Comparison of ENCODE assay signal across 8 cellular contexts in the genomic region with DNA sequence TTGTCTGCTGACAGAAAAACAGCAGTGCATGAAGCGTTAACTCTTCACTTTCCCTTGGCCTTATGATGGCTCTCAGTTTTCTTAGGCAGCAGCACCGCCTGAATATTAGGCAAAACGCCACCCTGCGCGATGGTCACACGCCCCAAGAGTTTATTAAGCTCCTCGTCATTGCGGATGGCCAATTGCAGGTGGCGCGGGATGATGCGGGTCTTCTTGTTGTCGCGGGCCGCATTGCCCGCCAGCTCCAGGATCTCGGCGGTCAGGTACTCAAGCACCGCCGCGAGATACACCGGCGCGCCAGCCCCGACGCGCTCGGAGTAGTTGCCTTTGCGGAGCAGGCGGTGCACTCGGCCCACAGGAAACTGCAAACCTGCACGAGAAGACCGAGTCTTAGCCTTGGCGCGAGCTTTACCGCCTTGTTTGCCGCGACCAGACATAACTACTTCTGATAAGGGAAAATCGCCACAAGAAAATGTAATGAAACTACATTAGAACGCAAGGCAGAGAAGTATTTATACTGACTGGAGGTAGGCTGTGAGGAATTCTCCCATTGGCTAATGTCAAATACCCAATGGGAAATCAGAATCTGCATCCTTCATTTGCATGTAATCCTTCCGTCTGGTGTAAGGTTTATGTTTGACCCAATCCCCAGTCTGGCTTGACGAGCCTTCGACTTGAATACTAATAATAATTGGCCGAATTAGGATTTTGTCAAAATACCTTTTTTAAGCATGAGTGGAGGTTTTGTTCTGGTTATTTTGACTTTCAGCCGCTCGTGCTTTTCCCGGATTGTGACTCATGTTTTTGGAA. TPM values are rescaled to one million over a fixed set of nuclear protein-coding genes. Genes with fewer than 3 reads are reported as not detected.
A peak's percentile ranks its signal among the peaks of the same experiment; 100 is the strongest.
DNase-seq lines count a peak whose midpoint lies in the region; ATAC-seq, FAIRE-seq and TF ChIP-seq lines count a peak whose summit lies in the region.

No MANE protein-coding gene starts in this region.

- no peaks in the 10 kb centered on the region for H3K9me3 ChIP-seq in Panc1 (ENCODE audit: control insufficient read depth, insufficient read depth, low read depth, low read length)

- no peaks in the 10 kb centered on the region; the same call in 2 of the 3 replicates for H3K36me3 Mint-ChIP-seq in GM23338 (ENCODE audit: low read depth)
- no peaks in the 10 kb centered on the region for H3K36me3 Mint-ChIP-seq in natural killer cell treated with Interleukin-12 subunit alpha and Interleukin-12 subunit beta and Interleukin-15 and Interleukin-18, amount 100 ng/mL, for 72 hours

- H3K27ac ChIP-seq in GM23338 (ENCODE audit: low read depth) (peak overlapping the region; percentile 96), Panc1 (ENCODE audit: low read length) (peak overlapping the region; percentile 99)

- H3K4me1 ChIP-seq in GM23338 (ENCODE audit: insufficient read depth) (peaks cover 27% of the 10 kb centered on the region), Panc1 (ENCODE audit: control insufficient read depth, insufficient read depth, low read length) (peaks cover 32% of the 10 kb centered on the region)

- BruUV-seq in Panc1 (replicated peaks; lab: Mats Ljungman, UMichigan) = no TSS peak

- no peaks in the 10 kb centered on the region for H3K79me2 ChIP-seq in GM23338 (replicated peaks; ENCODE audit: insufficient read depth)

- H3K4me3 Mint-ChIP-seq in GM23338 = peak overlapping the region; percentile 86
- peak overlapping the region; percentile 95 for H3K4me3 Mint-ChIP-seq in natural killer cell treated with Interleukin-12 subunit alpha and Interleukin-12 subunit beta and Interleukin-15 and Interleukin-18, amount 100 ng/mL, for 72 hours

- H3K4me2 ChIP-seq in GM23338 = peak overlapping the region; percentile 77

- POLR2A ChIA-PET in Panc1 (lab: Charles Lee) = interaction anchor here (0.7 to 9.8 kb wide), 3 partner anchors 11 to 1831 kb away, joined by 3 to 207 read pairs (median 4); a partner anchor contains a TSS

- CTCF ChIA-PET in Panc1 (lab: Charles Lee) = no interaction called here

- H3K27me3 ChIP-seq in GM23338 (ENCODE audit: insufficient read depth) = no peaks in the 10 kb centered on the region
- H3K27me3 ChIP-seq in Panc1 (ENCODE audit: control insufficient read depth, insufficient read depth, low read length) = no peaks in the 10 kb centered on the region

- H2AFZ ChIP-seq in GM23338 = no peak overlapping the region

- in situ Hi-C loops in KBM-7 (cut with MboI; ENCODE audit: low pct_unique_long_range_greater_than_20kb, low sequenced_read_pairs) (loop anchor here (25.0 kb wide), 1 partner anchor 1104 kb away; a partner anchor contains a TSS), Panc1 (cut with HindIII; ENCODE audit: low pct_unique_long_range_greater_than_20kb, low sequenced_read_pairs) (no loop called here)

- FAIRE-seq in urothelium cell line (lab: Jason Lieb, UNC) = no peak

- H3K4me3 ChIP-seq in GM23338 = peak overlapping the region; percentile 69
- peak overlapping the region; percentile 84 to 91 for H3K4me3 ChIP-seq in Panc1 (ENCODE audit: low read depth in 2 of 2, low read length in 2 of 2)
- peak overlapping the region; percentile 65 for H3K4me3 ChIP-seq in fibroblast of pulmonary artery (replicated peaks; ENCODE audit: low read depth, low read length)

- H3K9me2 ChIP-seq in GM23338 (ENCODE audit: insufficient read depth) = no peaks in the 10 kb centered on the region

- no peak for TF ChIP-seq CTCF in GM23338 (conservative IDR thresholded peaks at IDR 0.05; ENCODE audit: low read depth in 2 of 2)
- TF ChIP-seq CTCF in Panc1 (IDR thresholded peaks at IDR 0.05) = no peak
- TF ChIP-seq CTCF in fibroblast of pulmonary artery (IDR thresholded peaks at IDR 0.05; ENCODE audit: low read length, missing control alignments) = no peak

- intact Hi-C loops in Panc1 (cut with micrococcal nuclease; ENCODE audit: unreplicated experiment) = no loop called here

- DNase-seq in GDM1 (lab: John Stamatoyannopoulos, UW) (peak; percentile 77), GM23338 (ENCODE audit: low spot score) (peak; percentile 95), KBM-7 (peak; percentile 96), Panc1 (ENCODE audit: low read depth, low spot score) (peak; percentile 93), activated gamma-delta T cell (lab: John Stamatoyannopoulos, UW) (peak; percentile 36), fibroblast of pulmonary artery (ENCODE audit: low read depth) (peak; percentile 99), urothelium cell line (ENCODE audit: low spot score) (peak; percentile 79)
- DNase-seq in natural killer cell treated with Interleukin-12 subunit alpha and Interleukin-12 subunit beta and Interleukin-15 and Interleukin-18, amount 100 ng/mL, for 72 hours (ENCODE audit: low spot score) = peak; percentile 80

- peaks cover 53% of the 10 kb centered on the region for H3K4me1 Mint-ChIP-seq in GM23338
- peaks cover 42 to 54% of the 10 kb centered on the region in 2 donors for H3K4me1 Mint-ChIP-seq in natural killer cell treated with Interleukin-12 subunit alpha and Interleukin-12 subunit beta and Interleukin-15 and Interleukin-18, amount 100 ng/mL, for 72 hours (ENCODE audit: low read depth in 2 of 2)

- H3K36me3 ChIP-seq in GM23338 (ENCODE audit: insufficient read depth) (no peaks in the 10 kb centered on the region), Panc1 (ENCODE audit: control insufficient read depth, insufficient read depth, low read length) (no peaks in the 10 kb centered on the region)

- peaks cover 7% of the 10 kb centered on the region; the same call in 1 of the 2 replicates for H3F3A ChIP-seq in GM23338 (replicated peaks; ENCODE audit: low read depth)

- peaks cover 7% of the 10 kb centered on the region; the same call in 1 of the 3 replicates for H3K9me3 Mint-ChIP-seq in GM23338
- H3K9me3 Mint-ChIP-seq in natural killer cell treated with Interleukin-12 subunit alpha and Interleukin-12 subunit beta and Interleukin-15 and Interleukin-18, amount 100 ng/mL, for 72 hours = no peaks in the 10 kb centered on the region

- H3K27ac Mint-ChIP-seq in GM23338 = peak overlapping the region; percentile 99
- H3K27ac Mint-ChIP-seq in natural killer cell treated with Interleukin-12 subunit alpha and Interleukin-12 subunit beta and Interleukin-15 and Interleukin-18, amount 100 ng/mL, for 72 hours = peak overlapping the region; percentile 99

- ATAC-seq in GM23338 (peak; percentile 66), Panc1 (peak; percentile 72)
- peak; percentile 74 to 83 for ATAC-seq in natural killer cell treated with Interleukin-12 subunit alpha and Interleukin-12 subunit beta and Interleukin-15 and Interleukin-18, amount 100 ng/mL, for 72 hours

- H3K27me3 Mint-ChIP-seq in GM23338 (ENCODE audit: insufficient read depth, low read depth, poor library complexity) = peaks cover 34% of the 10 kb centered on the region
- no peaks in the 10 kb centered on the region for H3K27me3 Mint-ChIP-seq in natural killer cell treated with Interleukin-12 subunit alpha and Interleukin-12 subunit beta and Interleukin-15 and Interleukin-18, amount 100 ng/mL, for 72 hours

- no peaks in the 10 kb centered on the region for H4K20me1 ChIP-seq in GM23338 (replicated peaks; ENCODE audit: insufficient read depth)

TF ChIP-seq in GM23338, 12 proteins besides CTCF, POLR2A, EP300 and RAD21 (continues in another document):
- peak; percentile 92 for TF ChIP-seq POLR2AphosphoS5 (IDR thresholded peaks at IDR 0.05; ENCODE audit: low read depth)

RNA-seq across cellular contexts. Expression of a gene that starts 53.9 kb away (rescaled TPM):
- 0.63 and 0.78 TPM in 2 replicates for total RNA-seq in GM23338 (2014; rRNA removed; shearing (Covaris generic))
- polyA plus RNA-seq in GM23338 (2016; fragmentation: Nextera tagmentation; extraction: Ambion mirVana) = 0.38 and 0.53 TPM in 2 replicates
- total RNA-seq in Panc1 (2021; ENCODE audit: unreplicated experiment) = 12.1 TPM
- polyA plus RNA-seq in Panc1 (2012; ENCODE audit: insufficient read length) = 17.7 TPM
- total RNA-seq in natural killer cell treated with Interleukin-12 subunit alpha and Interleukin-12 subunit beta and Interleukin-15 and Interleukin-18, amount 100 ng/mL, for 72 hours = 1 to 10 TPM in 1 of 2 donors, under 1 TPM in 1; 0.62 to 1.5 TPM

Comparison
In these comparisons a context has a peak if more than half of its experiments do, and no peak if none do; other contexts are left out.
1. Peak in every context shown above with its lines: DNase-seq, ATAC-seq, H3K4me3 ChIP-seq and H3K27ac ChIP-seq.
2. DNase-seq: peak in every context shown above with its lines; median percentile 99 in fibroblast of pulmonary artery; 96 in KBM-7; 95 in GM23338; 93 in Panc1; 80 in natural killer cell treated with Interleukin-12 subunit alpha and Interleukin-12 subunit beta and Interleukin-15 and Interleukin-18, amount 100 ng/mL, for 72 hours; 79 in urothelium cell line; 77 in GDM1; 36 in activated gamma-delta T cell.